17 cellular contexts compared by ENCODE assay signal in genomic region chr7:158285383-158285770, GRCh38.
DNase-seq lines count a peak whose midpoint lies in the region; ATAC-seq and TF ChIP-seq lines count a peak whose summit lies in the region.
"Had no signal": no experiment of that assay in that cellular context is flagged by ENCODE, and none has a peak within 500 bp of the region (broad histone marks: within the 10 kb centered on the region; RNA-seq: fewer than 3 reads in every experiment).

No MANE protein-coding gene starts in this region.

- H3K36me3 ChIP-seq in colonic mucosa (no peaks in the 10 kb centered on the region), tibial nerve (no peaks in the 10 kb centered on the region)

- no peak overlapping the region for H3K9ac ChIP-seq in colonic mucosa (ENCODE audit: low read depth in 2 of 2, low read length in 2 of 2)
- H3K9ac ChIP-seq: GM23248 had no signal

- H3K36me3 Mint-ChIP-seq in osteocyte (ENCODE audit: unreplicated experiment) = peaks cover 2% of the 10 kb centered on the region
- peaks cover 6% of the 10 kb centered on the region for H3K36me3 Mint-ChIP-seq in MCF 10A (ENCODE audit: insufficient read depth, unreplicated experiment)

- WGBS in tibial nerve, 2 donors = 82 to 90% methylated on average over 8 of the region's 9 CpGs

- intact Hi-C loops in cardiac septum (cut with DNase I) = no loop called here
- intact Hi-C loops in Right ventricle myocardium superior (cut with DNase I) = no loop called here
- intact Hi-C loops in colonic mucosa (cut with DNase I) = no loop called here
- intact Hi-C loops in MCF 10A (cut with micrococcal nuclease) = no loop called here

- H3K4me1 ChIP-seq in colonic mucosa (no peaks in the 10 kb centered on the region), tibial nerve (no peaks in the 10 kb centered on the region)
- H3K4me1 ChIP-seq: A549, Caco-2 had no signal

- H3K27ac Mint-ChIP-seq in osteocyte (ENCODE audit: unreplicated experiment) (no peak overlapping the region), MCF 10A (ENCODE audit: low read depth, unreplicated experiment) (no peak overlapping the region)
- H3K27ac Mint-ChIP-seq: HFFc6 had no signal

- no peaks in the 10 kb centered on the region for H3K27me3 Mint-ChIP-seq in osteocyte (ENCODE audit: unreplicated experiment)
- no peaks in the 10 kb centered on the region for H3K27me3 Mint-ChIP-seq in MCF 10A (ENCODE audit: insufficient read depth, unreplicated experiment)

- H3K4me3 Mint-ChIP-seq in osteocyte (ENCODE audit: unreplicated experiment) = no peak overlapping the region
- no peak overlapping the region for H3K4me3 Mint-ChIP-seq in MCF 10A (ENCODE audit: unreplicated experiment)
- H3K4me3 Mint-ChIP-seq: HFFc6 had no signal

- no peaks in the 10 kb centered on the region for H3K4me1 Mint-ChIP-seq in osteocyte (ENCODE audit: unreplicated experiment)
- no peaks in the 10 kb centered on the region for H3K4me1 Mint-ChIP-seq in MCF 10A (ENCODE audit: insufficient read depth, unreplicated experiment)

- no peaks in the 10 kb centered on the region for H3K27me3 ChIP-seq in colonic mucosa
- H3K27me3 ChIP-seq in tibial nerve = no peaks in the 10 kb centered on the region

- H3K9me3 Mint-ChIP-seq in osteocyte (ENCODE audit: unreplicated experiment) (peaks cover 57% of the 10 kb centered on the region), MCF 10A (ENCODE audit: unreplicated experiment) (peaks cover 38% of the 10 kb centered on the region)

- no peaks in the 10 kb centered on the region for H3K9me3 ChIP-seq in colonic mucosa
- H3K9me3 ChIP-seq in tibial nerve = peaks cover 0 to 78% (median 2%) of the 10 kb centered on the region in 4 donors

- TF ChIP-seq CTCF in colonic mucosa (IDR thresholded peaks at IDR 0.05) (no peak), osteocyte (IDR thresholded peaks at IDR 0.05) (no peak), tibial nerve (IDR thresholded peaks at IDR 0.05) (no peak), MCF 10A (IDR thresholded peaks at IDR 0.05; ENCODE audit: unreplicated experiment) (no peak)

- TF ChIP-seq EP300 in tibial nerve (IDR thresholded peaks at IDR 0.05) = no peak

- BruUV-seq in MCF 10A (replicated peaks; lab: Mats Ljungman, UMichigan) = no TSS peak

- no peak for TF ChIP-seq POLR2A in tibial nerve (IDR thresholded peaks at IDR 0.05)

- H3K4me3 ChIP-seq in colonic mucosa (no peak overlapping the region), tibial nerve (no peak overlapping the region)
- H3K4me3 ChIP-seq: A549, GM23248 had no signal

- CTCF ChIA-PET in MCF 10A (lab: Yijun Ruan, JAX) = interaction anchor here (0.5 kb wide), 1 partner anchor 802 kb away, joined by 3 read pairs; no protein-coding TSS in a partner anchor

- ATAC-seq in Right ventricle myocardium superior (ENCODE audit: poor library complexity) (no peak), GM19035 (IDR thresholded peaks at IDR 0.05; ENCODE audit: unreplicated experiment) (no peak)
- ATAC-seq: A549 had no signal

- DNase-seq in cardiac septum (ENCODE audit: low spot score) (peak; percentile 72), Right ventricle myocardium superior (no peak), colonic mucosa (peak; percentile 6), osteocyte (ENCODE audit: extremely low spot score, unreplicated experiment) (peak; percentile 81), tibial nerve (ENCODE audit: low spot score in 2 of 2) (no peak), MCF 10A (ENCODE audit: unreplicated experiment) (no peak), NCI-H1092 (lab: John Stamatoyannopoulos, UW) (no peak)
- DNase-seq: Caco-2, GDM1, GM23248, HFFc6, MM.1S, NCI-H1105 treated with DMSO at 0.1 percent for 48 hours, NCI-H1930, NCI-H69 had no signal

- H3K27ac ChIP-seq in colonic mucosa = no peak overlapping the region
- H3K27ac ChIP-seq in tibial nerve = peak overlapping the region in 3 of 4 donors; percentile 22 to 82 (median 72)
- H3K27ac ChIP-seq: A549, GM23248 had no signal

- POLR2A ChIA-PET in MCF 10A (lab: Yijun Ruan, JAX) = no interaction called here

Comparison
In these comparisons a context has a peak if more than half of its experiments do, and no peak if none do; other contexts are left out.
1. DNase-seq: peak in cardiac septum (single experiment), colonic mucosa (single experiment) and osteocyte (single experiment); none in Right ventricle myocardium superior (single experiment), tibial nerve (0 of 2), MCF 10A (single experiment) and NCI-H1092 (single experiment).